In the genomic region with DNA sequence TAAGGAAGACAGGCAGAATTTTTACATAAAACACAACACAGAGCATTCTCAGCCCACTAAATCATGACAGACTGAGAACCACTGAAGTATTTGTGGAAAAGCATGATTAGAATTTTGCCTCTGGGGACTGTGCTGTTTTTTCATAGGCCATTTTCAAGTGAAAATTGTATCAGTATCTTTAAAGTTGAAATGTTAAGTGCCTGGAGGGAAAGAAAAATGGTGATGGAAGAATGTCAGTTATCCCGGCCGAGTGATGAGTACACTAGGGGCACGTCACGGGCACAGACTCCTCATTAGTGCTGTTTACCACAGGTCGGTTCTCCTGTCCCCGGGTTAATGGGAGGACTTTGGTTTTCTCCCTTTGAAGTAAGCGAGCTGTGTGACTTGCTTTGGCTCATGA, we compare ENCODE assay signal across 29 cellular contexts. TPM values are rescaled to one million over a fixed set of nuclear protein-coding genes. Genes with fewer than 3 reads are reported as not detected.
A peak's percentile ranks its signal among the peaks of the same experiment; 100 is the strongest.
DNase-seq lines count a peak whose midpoint lies in the region; ATAC-seq and TF ChIP-seq lines count a peak whose summit lies in the region.
"Had no signal": no experiment of that assay in that cellular context is flagged by ENCODE, and none has a peak within 500 bp of the region (broad histone marks: within the 10 kb centered on the region; RNA-seq: fewer than 3 reads in every experiment).

No MANE protein-coding gene starts in this region.

- DNase-seq in breast epithelium (ENCODE audit: low spot score in 2 of 2) (no peak), mammary epithelial cell (no peak), epidermal melanocyte (ENCODE audit: insufficient read length, low spot score) (peak; percentile 20), memory B cell (ENCODE audit: low spot score in 2 of 2) (no peak), type B pancreatic cell (ENCODE audit: extremely low spot score, unreplicated experiment) (no peak), dorsolateral prefrontal cortex (no peak), CD14-positive monocyte (ENCODE audit: low spot score) (no peak)
- DNase-seq: 8988T; activated CD4-positive, alpha-beta memory T cell treated with anti-CD3 and anti-CD28 coated beads for 36 hours; activated CD8-positive, alpha-beta memory T cell treated with anti-CD3 and anti-CD28 coated beads, Interleukin-2, amount 50 U/mL, for 48 hours; activated naive CD4-positive, alpha-beta T cell treated with anti-CD3 and anti-CD28 coated beads, Interleukin-2, amount 50 U/mL, for 16 hours; amygdala; CD4-positive, alpha-beta memory T cell; GOT3; heart left ventricle; NCI-H1092 treated with DMSO at 0.1 percent for 48 hours; NCI-H187 treated with DMSO at 0.1 percent for 48 hours; NCI-H524 treated with DMSO at 0.1 percent for 48 hours; right lobe of liver; stimulated activated CD4-positive, alpha-beta T cell treated with anti-CD3 and anti-CD28 coated beads, Interleukin-4, amount 100 ng/mL, for 4 hours; stimulated activated naive CD4-positive, alpha-beta T cell; T-cell; testis had no signal

- no peak overlapping the region for H2AFZ ChIP-seq in mammary epithelial cell (ENCODE audit: low read depth, low read length)

- TF ChIP-seq POLR2A in breast epithelium (IDR thresholded peaks at IDR 0.05): no peak

- H3K4me1 ChIP-seq in breast epithelium (no peaks in the 10 kb centered on the region), mammary epithelial cell (ENCODE audit: insufficient read depth, low read length) (peaks cover 30% of the 10 kb centered on the region)
- H3K4me1 ChIP-seq: right lobe of liver, testis had no signal

- H3K4me1 Mint-ChIP-seq in memory B cell: peaks cover 38% of the 10 kb centered on the region
- no peaks in the 10 kb centered on the region for H3K4me1 Mint-ChIP-seq in type B pancreatic cell (ENCODE audit: unreplicated experiment)
- no peaks in the 10 kb centered on the region for H3K4me1 Mint-ChIP-seq in CD14-positive monocyte
- H3K4me1 Mint-ChIP-seq: T-cell had no signal

- H3K27ac Mint-ChIP-seq in memory B cell (peak overlapping the region; percentile 25), type B pancreatic cell (peak overlapping the region; percentile 18), CD14-positive monocyte (peak overlapping the region in 1 of 7 donors; percentile 21)
- H3K27ac Mint-ChIP-seq: activated CD4-positive, alpha-beta memory T cell treated with anti-CD3 and anti-CD28 coated beads for 36 hours; activated T-helper 17 cell treated with anti-CD3 and anti-CD28 coated beads, Interleukin-2, amount 50 U/mL, for 72 hours; CD4-positive, alpha-beta memory T cell; dendritic cell treated with granulocyte-macrophage colony-stimulating factor and Interleukin-4, amounts not matched to agents 40 ng/mL and 50 ng/mL, for 4 days; progenitor cell of endocrine pancreas; T-cell had no signal

- H3K36me3 Mint-ChIP-seq in memory B cell: peaks cover 9% of the 10 kb centered on the region
- peaks cover 6% of the 10 kb centered on the region for H3K36me3 Mint-ChIP-seq in type B pancreatic cell
- H3K36me3 Mint-ChIP-seq in CD14-positive monocyte: no peaks in the 10 kb centered on the region

- H3K27ac ChIP-seq in breast epithelium: peak overlapping the region; percentile 55 to 65
- H3K27ac ChIP-seq in mammary epithelial cell (ENCODE audit: insufficient read depth, low read depth, low read length): no peak overlapping the region
- peak overlapping the region in 8 of 59 donors; percentile 5 to 83 (median 41) for H3K27ac ChIP-seq in dorsolateral prefrontal cortex
- H3K27ac ChIP-seq: cardiac muscle cell, right lobe of liver, testis had no signal

- intact Hi-C loops in breast epithelium (cut with DNase I; ENCODE audit: low total_unique reads) (no loop called here), mammary epithelial cell (cut with micrococcal nuclease) (no loop called here), dorsolateral prefrontal cortex (cut with DNase I) (no loop called here), CD14-positive monocyte (cut with micrococcal nuclease) (no loop called here)

- H3K27me3 ChIP-seq in breast epithelium: no peaks in the 10 kb centered on the region
- no peaks in the 10 kb centered on the region for H3K27me3 ChIP-seq in mammary epithelial cell (ENCODE audit: insufficient read depth, low read length)
- H3K27me3 ChIP-seq in dorsolateral prefrontal cortex: no peaks in the 10 kb centered on the region
- H3K27me3 ChIP-seq: cardiac muscle cell, heart left ventricle, right lobe of liver, testis had no signal

- CTCF ChIA-PET in mammary epithelial cell (lab: Charles Lee; ENCODE audit: low non-redundant PET): no interaction called here

- H3K4me3 Mint-ChIP-seq in memory B cell (no peak overlapping the region), type B pancreatic cell (no peak overlapping the region), CD14-positive monocyte (no peak overlapping the region)
- H3K4me3 Mint-ChIP-seq: activated CD4-positive, alpha-beta memory T cell treated with anti-CD3 and anti-CD28 coated beads for 36 hours; activated T-helper 17 cell treated with anti-CD3 and anti-CD28 coated beads, Interleukin-2, amount 50 U/mL, for 72 hours; CD4-positive, alpha-beta memory T cell; dendritic cell treated with granulocyte-macrophage colony-stimulating factor and Interleukin-4, amounts not matched to agents 40 ng/mL and 50 ng/mL, for 4 days; T-cell had no signal

- no peak for TF ChIP-seq CTCF in breast epithelium (IDR thresholded peaks at IDR 0.05)
- no peak for TF ChIP-seq CTCF in mammary epithelial cell (conservative IDR thresholded peaks at IDR 0.05 in 1 of 2, IDR thresholded peaks at IDR 0.05 in 1 of 2; ENCODE audit: extremely low read depth in 1 of 2, insufficient read depth in 1 of 2, low read depth in 1 of 2, low read length in 2 of 2)
- no peak for TF ChIP-seq CTCF in type B pancreatic cell (conservative IDR thresholded peaks at IDR 0.05)
- no peak for TF ChIP-seq CTCF in dorsolateral prefrontal cortex (IDR thresholded peaks at IDR 0.05 in 54 of 56, conservative IDR thresholded peaks at IDR 0.05 in 2 of 56; ENCODE audit: low read depth in 1 of 56, partially characterized antibody in 56 of 56)
- TF ChIP-seq CTCF in CD14-positive monocyte (IDR thresholded peaks at IDR 0.05): no peak

- H3K4me3 ChIP-seq in breast epithelium (no peak overlapping the region), mammary epithelial cell (replicated peaks in 1 of 3; ENCODE audit: insufficient read depth in 1 of 3, low read depth in 2 of 3, low read length in 3 of 3) (no peak overlapping the region), dorsolateral prefrontal cortex (no peak overlapping the region)
- H3K4me3 ChIP-seq: cardiac muscle cell, heart left ventricle, right lobe of liver, testis had no signal

- H3K36me3 ChIP-seq in breast epithelium (no peaks in the 10 kb centered on the region), mammary epithelial cell (ENCODE audit: insufficient read depth, low read length) (no peaks in the 10 kb centered on the region)
- H3K36me3 ChIP-seq: cardiac muscle cell, right lobe of liver had no signal

- no peak for ATAC-seq in memory B cell (ENCODE audit: low read depth)
- ATAC-seq in HG03139 (IDR thresholded peaks at IDR 0.05; ENCODE audit: unreplicated experiment): no peak
- ATAC-seq: heart left ventricle, right lobe of liver, T-cell had no signal

- no peak overlapping the region for H3K9ac ChIP-seq in mammary epithelial cell (ENCODE audit: insufficient read depth, low read length)

- no peaks in the 10 kb centered on the region for H3K27me3 Mint-ChIP-seq in memory B cell
- peaks cover 11% of the 10 kb centered on the region for H3K27me3 Mint-ChIP-seq in type B pancreatic cell
- H3K27me3 Mint-ChIP-seq in CD14-positive monocyte (ENCODE audit: low read depth in 3 of 3): peaks cover 0 to 1% (median under 1%) of the 10 kb centered on the region in 3 donors
- H3K27me3 Mint-ChIP-seq: dendritic cell treated with granulocyte-macrophage colony-stimulating factor and Interleukin-4, amounts not matched to agents 40 ng/mL and 50 ng/mL, for 4 days had no signal

- in situ Hi-C loops in mammary epithelial cell (cut with MboI; ENCODE audit: low sequenced_read_pairs in 2 of 2): no loop called here

- dilution Hi-C loops in mammary epithelial cell (cut with HindIII; ENCODE audit: low sequenced_read_pairs): no loop called here

- H3K4me2 ChIP-seq in mammary epithelial cell (ENCODE audit: insufficient read depth, low read depth, low read length): no peak overlapping the region

- H3K79me2 ChIP-seq in mammary epithelial cell (ENCODE audit: insufficient read depth, low read length): no peaks in the 10 kb centered on the region

- H4K20me1 ChIP-seq in mammary epithelial cell (ENCODE audit: insufficient read depth, low read length): no peaks in the 10 kb centered on the region

- H3K9me3 Mint-ChIP-seq in memory B cell: no peaks in the 10 kb centered on the region
- H3K9me3 Mint-ChIP-seq in type B pancreatic cell: no peaks in the 10 kb centered on the region
- no peaks in the 10 kb centered on the region for H3K9me3 Mint-ChIP-seq in CD14-positive monocyte
- H3K9me3 Mint-ChIP-seq: activated CD4-positive, alpha-beta memory T cell treated with anti-CD3 and anti-CD28 coated beads for 36 hours; activated T-helper 17 cell treated with anti-CD3 and anti-CD28 coated beads, Interleukin-2, amount 50 U/mL, for 72 hours; CD4-positive, alpha-beta memory T cell; dendritic cell treated with granulocyte-macrophage colony-stimulating factor and Interleukin-4, amounts not matched to agents 40 ng/mL and 50 ng/mL, for 4 days; IgD-negative memory B cell; T-cell had no signal

- H3K9me3 ChIP-seq in breast epithelium: no peaks in the 10 kb centered on the region
- no peaks in the 10 kb centered on the region for H3K9me3 ChIP-seq in mammary epithelial cell (replicated peaks; ENCODE audit: insufficient read depth, low read length)
- H3K9me3 ChIP-seq: heart left ventricle, right lobe of liver, testis had no signal

- BruUV-seq in mammary epithelial cell (replicated peaks; lab: Mats Ljungman, UMichigan): no TSS peak

- 45% methylated on average over 7 of the region's 7 CpGs for WGBS in mammary epithelial cell (ENCODE audit: low coverage, missing lambda C conversion rate)

RNA-seq across cellular contexts. Expression of a gene that starts 36.9 kb away (rescaled TPM):
- total RNA-seq in breast epithelium: 10 to 100 TPM in 1 of 3 donors, 1 to 10 TPM in 2; 2.7 to 10.1 (median 9.2) TPM
- 10 to 100 TPM; 39.4 to 53.3 TPM for total RNA-seq in mammary epithelial cell
- 12.3 TPM for polyA plus RNA-seq in mammary epithelial cell
- polyA minus RNA-seq in mammary epithelial cell: 9.6 TPM
- 5.3 and 8.9 TPM in 2 replicates for total RNA-seq in type B pancreatic cell (ENCODE audit: low replicate concordance)
- 100 to 1,000 TPM in 46 of 120 experiments, 10 to 100 TPM in 74; 35.8 to 122 (median 93.2) TPM for total RNA-seq in dorsolateral prefrontal cortex
- polyA plus RNA-seq in CD14-positive monocyte: 1 to 10 TPM; 1.4 to 1.5 TPM

RNA-seq across cellular contexts. Expression of a gene that starts 53.6 kb away (rescaled TPM):
- total RNA-seq in breast epithelium (under 1 TPM; 0.16 to 0.44 (median 0.33) TPM), mammary epithelial cell (under 1 TPM; 0.17 to 0.47 TPM), type B pancreatic cell (ENCODE audit: low replicate concordance) (0.12 and 0.39 TPM in 2 replicates), dorsolateral prefrontal cortex (1 to 10 TPM in 85 of 120 experiments, under 1 TPM in 35; 0.26 to 3.4 (median 1.3) TPM)
- polyA plus RNA-seq in mammary epithelial cell (0.20 TPM), CD14-positive monocyte (not detected)
- polyA minus RNA-seq in mammary epithelial cell: 3.2 TPM
- polyA plus RNA-seq: cardiac muscle cell had no signal
